Comparison of ENCODE assay signal across 21 cellular contexts in genomic region chr19:1392939-1393530, GRCh38. TPM values are rescaled to one million over a fixed set of nuclear protein-coding genes. Genes with fewer than 3 reads are reported as not detected.
A peak's percentile ranks its signal among the peaks of the same experiment; 100 is the strongest.
DNase-seq lines count a peak whose midpoint lies in the region; ATAC-seq, FAIRE-seq and TF ChIP-seq lines count a peak whose summit lies in the region.
"Had no signal": no experiment of that assay in that cellular context is flagged by ENCODE, and none has a peak within 500 bp of the region (broad histone marks: within the 10 kb centered on the region; RNA-seq: fewer than 3 reads in every experiment).

No MANE protein-coding gene starts in this region.

- no peak for TF ChIP-seq CTCF in K562 (IDR thresholded peaks at IDR 0.05 in 2 of 3, conservative IDR thresholded peaks at IDR 0.05 in 1 of 3; ENCODE audit: insufficient read depth in 2 of 3, low read depth in 1 of 3, low read length in 3 of 3)

- no peak overlapping the region for H3K4me3 ChIP-seq in NT2/D1 (ENCODE audit: insufficient read length, low read depth)
- no peak overlapping the region for H3K4me3 ChIP-seq in K562
- H3K4me3 ChIP-seq: GM23338 had no signal

- H3K27me3 ChIP-seq in NT2/D1 (ENCODE audit: insufficient read depth, insufficient read length) (no peaks in the 10 kb centered on the region), K562 (ENCODE audit: control insufficient read depth in 2 of 2, insufficient read depth in 2 of 2, low read length in 2 of 2) (no peaks in the 10 kb centered on the region), layer of hippocampus (ENCODE audit: control insufficient read depth, insufficient read depth, low read length) (no peaks in the 10 kb centered on the region)
- H3K27me3 ChIP-seq: BE2C had no signal

- no peak for TF ChIP-seq POLR2A in K562 (conservative IDR thresholded peaks at IDR 0.05)

- peaks cover 73% of the 10 kb centered on the region for H3K36me3 ChIP-seq in NT2/D1 (ENCODE audit: insufficient read depth, insufficient read length, low read length)
- peaks cover 71% of the 10 kb centered on the region; the same call in 2 of the 3 replicates for H3K36me3 ChIP-seq in K562 (ENCODE audit: control insufficient read depth, insufficient read depth, low read length)

- intact Hi-C loops in K562 (cut with micrococcal nuclease): no loop called here

- H3K9me1 ChIP-seq in K562 (ENCODE audit: control insufficient read depth, insufficient read depth, low read length): no peaks in the 10 kb centered on the region

- CTCF ChIA-PET in K562 (lab: Yijun Ruan, JAX; ENCODE audit: low intra/inter-chr PET ratio): no interaction called here

- BruUV-seq in K562 (replicated peaks; lab: Mats Ljungman, UMichigan): no TSS peak

- peaks cover 4% of the 10 kb centered on the region; the same call in 2 of the 3 replicates for H3K79me2 ChIP-seq in K562 (ENCODE audit: control insufficient read depth, insufficient read depth, low read length)

- H2AFZ ChIP-seq in K562 (ENCODE audit: low read depth, low read length): no peak overlapping the region
- H2AFZ ChIP-seq: GM23338 had no signal

- no peak for FAIRE-seq in K562 (lab: Jason Lieb, UNC)
- FAIRE-seq: A204.1, H54 had no signal

- DNase-seq in NT2/D1 (ENCODE audit: low read depth, low spot score): no peak
- DNase-seq in K562 (ENCODE audit: extremely low read depth in 1 of 4, low spot score in 3 of 4): no peak
- DNase-seq in DMS153 treated with DMSO at 0.1 percent for 48 hours (lab: John Stamatoyannopoulos, UW; ENCODE audit: unreplicated experiment): no peak
- no peak for DNase-seq in HUDEP-2 (lab: John Stamatoyannopoulos, UW; ENCODE audit: unreplicated experiment in 76 of 76)
- DNase-seq: ACHN; BE2C; C1 segment of cervical spinal cord; CD4-positive, CD25-positive, alpha-beta regulatory T cell; DMS153; DMS79 treated with DMSO at 0.1 percent for 48 hours; GF-D8; HCEC 1CT; IMR-90; Karpas-422; KBM-7 had no signal

- TF ChIP-seq EP300 in K562 (IDR thresholded peaks at IDR 0.05; ENCODE audit: low read length): no peak

- H3K27ac ChIP-seq in K562 (ENCODE audit: extremely low read depth, low read depth, low read length) (no peak overlapping the region), layer of hippocampus (ENCODE audit: low read depth, low read length) (peak overlapping the region; percentile 62)

- H3K9me3 ChIP-seq in NT2/D1 (ENCODE audit: insufficient read depth, low read length) (no peaks in the 10 kb centered on the region), K562 (replicated peaks; ENCODE audit: control insufficient read depth, insufficient read depth, low read depth, low read length) (no peaks in the 10 kb centered on the region)
- H3K9me3 ChIP-seq: BE2C had no signal

- ATAC-seq in K562 (no peak), GM19324 (IDR thresholded peaks at IDR 0.05; ENCODE audit: low FRiP score, unreplicated experiment) (no peak), HG03460 (IDR thresholded peaks at IDR 0.05; ENCODE audit: unreplicated experiment) (no peak)
- ATAC-seq: GM23338 had no signal

- H3K4me1 ChIP-seq in NT2/D1 (ENCODE audit: insufficient read depth, insufficient read length) (peaks cover 15% of the 10 kb centered on the region), K562 (replicated peaks in 1 of 2; ENCODE audit: control insufficient read depth in 2 of 2, insufficient read depth in 2 of 2, low read length in 2 of 2) (peaks cover 0 to 70% of the 10 kb centered on the region in 2 experiments; a peak in 3 of 5 replicates)

- no peak for TF ChIP-seq RAD21 in K562 (CRISPR knock-in tag; conservative IDR thresholded peaks at IDR 0.05 in 1 of 2, IDR thresholded peaks at IDR 0.05 in 1 of 2)

- peaks cover 13% of the 10 kb centered on the region for H4K20me1 ChIP-seq in K562 (replicated peaks; ENCODE audit: control insufficient read depth, insufficient read depth, low read length)

- H3K4me2 ChIP-seq in K562 (ENCODE audit: insufficient read depth, low read length): no peak overlapping the region
- H3K4me2 ChIP-seq: GM23338 had no signal

- in situ Hi-C loops in K562 (cut with MboI): no loop called here

- 96% methylated on average over 19 of the region's 37 CpGs for WGBS in K562 (ENCODE audit: insufficient coverage, low coverage, missing lambda C conversion rate)

- POLR2A ChIA-PET in K562 (lab: Yijun Ruan, JAX): no interaction called here

- peak overlapping the region; percentile 42 for H3K9ac ChIP-seq in NT2/D1 (ENCODE audit: insufficient read length, low read depth)
- H3K9ac ChIP-seq in K562 (ENCODE audit: insufficient read depth in 1 of 2, low read depth in 2 of 2, low read length in 2 of 2): no peak overlapping the region

RNA-seq across cellular contexts. Expression of gene GAMT, which starts 8.3 kb away (rescaled TPM):
- total RNA-seq in K562 (2011; cell fraction: chromatin; rRNA removed; ENCODE audit: low replicate concordance): 8.0 and 26.2 TPM in 2 replicates
- total RNA-seq in K562 (2011; cell fraction: nucleolus; rRNA removed): 17.6 and 18.7 TPM in 2 replicates
- total RNA-seq in K562 (2011; cell fraction: nucleoplasm; rRNA removed): 11.9 and 13.9 TPM in 2 replicates
- total RNA-seq in K562 (2014; rRNA removed) (35.2 and 47.8 TPM in 2 replicates), K562 (2014; rRNA removed; fragmentation: Illumina TruSeq; extraction: Trizol) (6.1 and 11.1 TPM in 2 replicates), K562 (2015; rRNA removed; fragmentation: Illumina TruSeq; extraction: Trizol) (25.9 and 28.7 TPM in 2 replicates), K562 (2021) (35.3 and 37.5 TPM in 2 replicates)
- polyA plus RNA-seq in K562 (2011; rRNA removed) (27.2 and 42.1 TPM in 2 replicates), K562 (2014; fragmentation: Illumina TruSeq; extraction: Trizol) (26.2 and 35.1 TPM in 2 replicates), K562 (2014; fragmentation: Nextera tagmentation; extraction: Ambion mirVana) (1 to 10 TPM; 1.3 to 2.1 TPM), K562 (2014; rRNA removed) (33.3 and 37.8 TPM in 2 replicates)
- 46.5 and 96.1 TPM in 2 replicates for polyA plus RNA-seq in K562 (2011; cell fraction: cytosol; rRNA removed)
- polyA plus RNA-seq in K562 (2011; cell fraction: nucleus; rRNA removed): 23.4 and 27.7 TPM in 2 replicates
- polyA plus RNA-seq in K562 (2012): 44.0 and 47.8 TPM in 2 replicates
- polyA minus RNA-seq in K562 (2011; rRNA and poly(A)+ RNA removed): 8.4 and 12.9 TPM in 2 replicates
- polyA minus RNA-seq in K562 (2011; cell fraction: cytosol; rRNA and poly(A)+ RNA removed): 22.1 and 26.4 TPM in 2 replicates
- polyA minus RNA-seq in K562 (2011; cell fraction: nucleus; rRNA and poly(A)+ RNA removed): 6.7 and 7.7 TPM in 2 replicates

RNA-seq across cellular contexts. Expression of gene NDUFS7, which starts 9.3 kb away (rescaled TPM):
- total RNA-seq in K562 (2011; cell fraction: chromatin; rRNA removed; ENCODE audit: low replicate concordance): 66.7 and 198 TPM in 2 replicates
- 157 and 164 TPM in 2 replicates for total RNA-seq in K562 (2011; cell fraction: nucleolus; rRNA removed)
- 136 and 201 TPM in 2 replicates for total RNA-seq in K562 (2011; cell fraction: nucleoplasm; rRNA removed)
- total RNA-seq in K562 (2014; rRNA removed): 253 and 295 TPM in 2 replicates
- 4.9 and 6.0 TPM in 2 replicates for total RNA-seq in K562 (2014; rRNA removed; fragmentation: Illumina TruSeq; extraction: Trizol)
- total RNA-seq in K562 (2015; rRNA removed; fragmentation: Illumina TruSeq; extraction: Trizol): 108 and 142 TPM in 2 replicates
- 266 and 293 TPM in 2 replicates for total RNA-seq in K562 (2021)
- 56.7 and 107 TPM in 2 replicates for polyA plus RNA-seq in K562 (2011; rRNA removed)
- 225 and 766 TPM in 2 replicates for polyA plus RNA-seq in K562 (2011; cell fraction: cytosol; rRNA removed)
- polyA plus RNA-seq in K562 (2011; cell fraction: nucleus; rRNA removed): 159 and 202 TPM in 2 replicates
- polyA plus RNA-seq in K562 (2012): 194 and 288 TPM in 2 replicates
- polyA plus RNA-seq in K562 (2014; fragmentation: Illumina TruSeq; extraction: Trizol): 11.4 and 105 TPM in 2 replicates
- 10 to 100 TPM; 28.2 to 60.6 TPM for polyA plus RNA-seq in K562 (2014; fragmentation: Nextera tagmentation; extraction: Ambion mirVana)
- 271 and 292 TPM in 2 replicates for polyA plus RNA-seq in K562 (2014; rRNA removed)
- polyA minus RNA-seq in K562 (2011; rRNA and poly(A)+ RNA removed): 32.1 and 38.2 TPM in 2 replicates
- polyA minus RNA-seq in K562 (2011; cell fraction: cytosol; rRNA and poly(A)+ RNA removed): 125 and 190 TPM in 2 replicates
- 30.8 and 41.1 TPM in 2 replicates for polyA minus RNA-seq in K562 (2011; cell fraction: nucleus; rRNA and poly(A)+ RNA removed)

RNA-seq across cellular contexts. Expression of gene DAZAP1, which starts 14.4 kb away (rescaled TPM):
- total RNA-seq in K562 (2011; cell fraction: chromatin; rRNA removed; ENCODE audit: low replicate concordance): 223 and 289 TPM in 2 replicates
- 105 and 117 TPM in 2 replicates for total RNA-seq in K562 (2011; cell fraction: nucleolus; rRNA removed)
- 149 and 185 TPM in 2 replicates for total RNA-seq in K562 (2011; cell fraction: nucleoplasm; rRNA removed)
- total RNA-seq in K562 (2014; rRNA removed) (222 and 244 TPM in 2 replicates), K562 (2014; rRNA removed; fragmentation: Illumina TruSeq; extraction: Trizol) (77.7 and 78.7 TPM in 2 replicates), K562 (2015; rRNA removed; fragmentation: Illumina TruSeq; extraction: Trizol) (139 and 143 TPM in 2 replicates), K562 (2021) (287 and 289 TPM in 2 replicates)
- polyA plus RNA-seq in K562 (2011; rRNA removed) (125 and 155 TPM in 2 replicates), K562 (2014; fragmentation: Illumina TruSeq; extraction: Trizol) (142 and 156 TPM in 2 replicates), K562 (2014; fragmentation: Nextera tagmentation; extraction: Ambion mirVana) (10 to 100 TPM; 10.8 to 13.3 TPM), K562 (2014; rRNA removed) (250 and 266 TPM in 2 replicates)
- polyA plus RNA-seq in K562 (2011; cell fraction: cytosol; rRNA removed): 57.6 and 123 TPM in 2 replicates
- 177 and 237 TPM in 2 replicates for polyA plus RNA-seq in K562 (2011; cell fraction: nucleus; rRNA removed)
- polyA plus RNA-seq in K562 (2012): 116 and 140 TPM in 2 replicates
- polyA minus RNA-seq in K562 (2011; rRNA and poly(A)+ RNA removed): 29.7 and 47.1 TPM in 2 replicates
- 61.3 and 62.0 TPM in 2 replicates for polyA minus RNA-seq in K562 (2011; cell fraction: cytosol; rRNA and poly(A)+ RNA removed)
- polyA minus RNA-seq in K562 (2011; cell fraction: nucleus; rRNA and poly(A)+ RNA removed): 38.8 and 60.8 TPM in 2 replicates

RNA-seq across cellular contexts. Expression of gene RPS15, which starts 45.2 kb away (rescaled TPM):
- total RNA-seq in K562 (2011; cell fraction: chromatin; rRNA removed; ENCODE audit: low replicate concordance): 72.0 and 238 TPM in 2 replicates
- 545 and 547 TPM in 2 replicates for total RNA-seq in K562 (2011; cell fraction: nucleolus; rRNA removed)
- total RNA-seq in K562 (2011; cell fraction: nucleoplasm; rRNA removed): 383 and 585 TPM in 2 replicates
- total RNA-seq in K562 (2014; rRNA removed) (2,649 and 2,867 TPM in 2 replicates), K562 (2014; rRNA removed; fragmentation: Illumina TruSeq; extraction: Trizol) (407 and 630 TPM in 2 replicates), K562 (2015; rRNA removed; fragmentation: Illumina TruSeq; extraction: Trizol) (1,267 and 1,272 TPM in 2 replicates), K562 (2021) (2,126 and 2,254 TPM in 2 replicates)
- polyA plus RNA-seq in K562 (2011; rRNA removed) (957 and 1,566 TPM in 2 replicates), K562 (2014; fragmentation: Illumina TruSeq; extraction: Trizol) (912 and 1,907 TPM in 2 replicates), K562 (2014; fragmentation: Nextera tagmentation; extraction: Ambion mirVana) (100 to 1,000 TPM; 605 to 818 TPM), K562 (2014; rRNA removed) (2,791 and 3,285 TPM in 2 replicates)
- 3,186 and 4,296 TPM in 2 replicates for polyA plus RNA-seq in K562 (2011; cell fraction: cytosol; rRNA removed)
- polyA plus RNA-seq in K562 (2011; cell fraction: nucleus; rRNA removed): 907 and 973 TPM in 2 replicates
- polyA plus RNA-seq in K562 (2012): 2,701 and 2,899 TPM in 2 replicates
- polyA minus RNA-seq in K562 (2011; rRNA and poly(A)+ RNA removed): 202 and 239 TPM in 2 replicates
- polyA minus RNA-seq in K562 (2011; cell fraction: cytosol; rRNA and poly(A)+ RNA removed): 1,242 and 1,610 TPM in 2 replicates
- polyA minus RNA-seq in K562 (2011; cell fraction: nucleus; rRNA and poly(A)+ RNA removed): 152 and 304 TPM in 2 replicates

RNA-seq across cellular contexts. Expression of gene APC2, which starts 56.9 kb away (rescaled TPM):
- 0.56 and 1.4 TPM in 2 replicates for total RNA-seq in K562 (2011; cell fraction: chromatin; rRNA removed; ENCODE audit: low replicate concordance)
- total RNA-seq in K562 (2011; cell fraction: nucleolus; rRNA removed): 0.66 and 1.3 TPM in 2 replicates
- 0.44 and 0.53 TPM in 2 replicates for total RNA-seq in K562 (2011; cell fraction: nucleoplasm; rRNA removed)
- total RNA-seq in K562 (2014; rRNA removed) (0.05 and 0.08 TPM in 2 replicates), K562 (2014; rRNA removed; fragmentation: Illumina TruSeq; extraction: Trizol) (0.04 TPM in 1 of 2 replicates, not detected in the other), K562 (2015; rRNA removed; fragmentation: Illumina TruSeq; extraction: Trizol) (0.04 TPM in 1 of 2 replicates, not detected in the other), K562 (2021) (0.27 and 0.40 TPM in 2 replicates)
- polyA plus RNA-seq in K562 (2011; rRNA removed) (0.01 and 0.06 TPM in 2 replicates), K562 (2014; fragmentation: Illumina TruSeq; extraction: Trizol) (0.01 TPM in 2 replicates), K562 (2014; fragmentation: Nextera tagmentation; extraction: Ambion mirVana) (not detected), K562 (2014; rRNA removed) (0.04 and 0.09 TPM in 2 replicates)
- polyA plus RNA-seq in K562 (2011; cell fraction: cytosol; rRNA removed): 0.03 and 0.04 TPM in 2 replicates
- polyA plus RNA-seq in K562 (2011; cell fraction: nucleus; rRNA removed): 0.13 and 0.21 TPM in 2 replicates
- 0.43 and 0.48 TPM in 2 replicates for polyA plus RNA-seq in K562 (2012)
- polyA minus RNA-seq in K562 (2011; rRNA and poly(A)+ RNA removed): 0.06 and 0.07 TPM in 2 replicates
- polyA minus RNA-seq in K562 (2011; cell fraction: cytosol; rRNA and poly(A)+ RNA removed): not detected in 2 replicates
- polyA minus RNA-seq in K562 (2011; cell fraction: nucleus; rRNA and poly(A)+ RNA removed): 0.27 and 0.33 TPM in 2 replicates
